ENCODE assay signal across 17 cellular contexts in the genomic region with DNA sequence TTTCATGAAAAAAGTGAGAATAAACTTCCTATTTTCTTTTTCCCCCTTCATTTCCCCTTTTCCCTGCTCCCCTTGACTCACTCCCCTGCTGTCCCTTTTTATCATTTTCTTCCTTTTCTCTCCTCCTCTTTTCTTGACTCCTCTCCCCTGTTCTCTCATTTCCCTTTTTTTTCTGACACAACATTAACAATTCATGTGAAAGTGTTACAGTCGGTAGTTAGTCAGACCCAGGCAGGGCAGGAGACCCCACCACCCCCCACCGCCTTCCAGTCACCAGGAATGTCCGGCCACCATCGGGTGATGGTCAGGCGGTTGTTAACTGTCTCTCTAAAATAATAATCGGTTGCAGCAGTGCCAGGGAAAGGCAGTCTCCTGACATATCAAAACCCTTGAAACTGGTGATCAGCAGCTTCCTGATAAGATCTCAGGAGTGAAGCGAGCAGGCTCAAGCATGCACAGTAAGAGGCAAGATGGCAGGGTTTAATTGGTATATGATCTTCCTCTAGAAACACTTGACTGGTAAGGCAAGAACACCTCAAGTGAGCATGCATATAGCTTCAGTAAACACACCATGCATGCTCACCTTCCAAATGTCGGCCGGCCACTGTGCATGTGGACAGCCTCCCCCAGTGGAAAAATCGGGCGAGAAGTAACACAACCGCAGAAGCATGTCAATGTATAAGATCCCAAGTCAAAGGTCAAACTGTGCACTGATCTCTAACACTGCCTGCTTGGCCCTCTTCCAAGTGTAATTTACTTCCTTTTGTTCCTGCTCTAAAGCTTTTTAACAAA.
A peak's percentile ranks its signal among the peaks of the same experiment; 100 is the strongest.
DNase-seq lines count a peak whose midpoint lies in the region; FAIRE-seq and TF ChIP-seq lines count a peak whose summit lies in the region.
"Had no signal": no experiment of that assay in that cellular context is flagged by ENCODE, and none has a peak within 500 bp of the region (broad histone marks: within the 10 kb centered on the region; RNA-seq: fewer than 3 reads in every experiment).

No MANE protein-coding gene starts in this region.

- no peaks in the 10 kb centered on the region for H3K36me3 Mint-ChIP-seq in astrocyte (ENCODE audit: low read depth, unreplicated experiment)

- H3K27me3 ChIP-seq in HUES64 (ENCODE audit: insufficient read depth, low read length), result no peaks in the 10 kb centered on the region
- H3K27me3 ChIP-seq in astrocyte (ENCODE audit: insufficient read depth, low read length), result no peaks in the 10 kb centered on the region
- H3K27me3 ChIP-seq in neuron (ENCODE audit: insufficient read depth, low read length), result no peaks in the 10 kb centered on the region
- H3K27me3 ChIP-seq in dorsolateral prefrontal cortex, result peaks cover 0 to 4% (median 0%) of the 10 kb centered on the region in 45 donors
- H3K27me3 ChIP-seq: body of pancreas had no signal

- no peaks in the 10 kb centered on the region for H3K9me3 Mint-ChIP-seq in astrocyte (ENCODE audit: unreplicated experiment)
- H3K9me3 Mint-ChIP-seq: activated T-helper 2 cell treated with anti-CD3 and anti-CD28 coated beads, Interferon-gamma antibody, Interleukin-2, Interleukin-4, amounts not matched to agents 10 μg/mL and 5 μg/mL and 100 μg/mL, durations not matched to agents 14 hours and 24 hours and 36 hours; CD4-positive, alpha-beta T cell; nephron progenitor cell had no signal

- H3K27ac Mint-ChIP-seq in astrocyte (ENCODE audit: unreplicated experiment), result no peak overlapping the region
- H3K27ac Mint-ChIP-seq: activated T-helper 2 cell treated with anti-CD3 and anti-CD28 coated beads, Interferon-gamma antibody, Interleukin-2, Interleukin-4, amounts not matched to agents 10 μg/mL and 5 μg/mL and 100 μg/mL, durations not matched to agents 14 hours and 24 hours and 36 hours; CD4-positive, alpha-beta T cell; nephron progenitor cell had no signal

- TF ChIP-seq CTCF in astrocyte (IDR thresholded peaks at IDR 0.05; ENCODE audit: insufficient read depth, low read depth, low read length) (no peak), dorsolateral prefrontal cortex (IDR thresholded peaks at IDR 0.05 in 54 of 56, conservative IDR thresholded peaks at IDR 0.05 in 2 of 56; ENCODE audit: low read depth in 1 of 56, partially characterized antibody in 56 of 56) (no peak)

- H3K4me2 ChIP-seq in astrocyte (ENCODE audit: low read length), result peak overlapping the region; percentile 43

- H3K4me1 ChIP-seq in HUES64 (ENCODE audit: insufficient read depth, low read length) (peaks cover 51% of the 10 kb centered on the region), astrocyte (ENCODE audit: insufficient read depth, low read length) (peaks cover 5% of the 10 kb centered on the region), neuron (ENCODE audit: insufficient read depth, low read length) (peaks cover 27% of the 10 kb centered on the region)
- H3K4me1 ChIP-seq: heart left ventricle, left ventricle myocardium inferior had no signal

- DNase-seq in NCI-H2171 treated with DMSO at 0.1 percent for 48 hours (lab: John Stamatoyannopoulos, UW) (peak; percentile 93), astrocyte (ENCODE audit: low read depth) (no peak), caudate nucleus (lab: John Stamatoyannopoulos, UW) (no peak), glomerular visceral epithelial cell (ENCODE audit: extremely low spot score) (no peak), HuH-7.5 (ENCODE audit: low spot score) (no peak), dorsolateral prefrontal cortex (no peak)
- DNase-seq: activated CD4-positive, alpha-beta T cell treated with anti-CD3 and anti-CD28 coated beads, Interleukin-2, amount 50 U/mL, for 48 hours; body of pancreas; CD4-positive, alpha-beta T cell; left ventricle myocardium inferior; nephron progenitor cell had no signal

- H3K36me3 ChIP-seq in HUES64 (ENCODE audit: insufficient read depth, low read length) (no peaks in the 10 kb centered on the region), astrocyte (ENCODE audit: insufficient read depth, low read length) (no peaks in the 10 kb centered on the region), neuron (ENCODE audit: insufficient read depth, low read length) (no peaks in the 10 kb centered on the region)
- H3K36me3 ChIP-seq: heart left ventricle, left ventricle myocardium inferior, thoracic aorta had no signal

- H3K27me3 Mint-ChIP-seq in astrocyte (ENCODE audit: low read depth, unreplicated experiment), result no peaks in the 10 kb centered on the region
- H3K27me3 Mint-ChIP-seq: CD4-positive, alpha-beta T cell had no signal

- H4K20me1 ChIP-seq in astrocyte (ENCODE audit: insufficient read depth, low read length), result no peaks in the 10 kb centered on the region

- no peaks in the 10 kb centered on the region for H3K79me2 ChIP-seq in astrocyte (ENCODE audit: insufficient read depth, low read length)

- H3K27ac ChIP-seq in HUES64 (ENCODE audit: low read depth, low read length) (peak overlapping the region; percentile 9; the same call in 1 of the 2 replicates), astrocyte (ENCODE audit: low read depth, low read length) (no peak overlapping the region), caudate nucleus (ENCODE audit: low read depth, low read length) (no peak overlapping the region), dorsolateral prefrontal cortex (no peak overlapping the region)
- H3K27ac ChIP-seq: body of pancreas, heart left ventricle, left ventricle myocardium inferior, skin epidermis, thoracic aorta had no signal

- H3K4me3 Mint-ChIP-seq in astrocyte (ENCODE audit: unreplicated experiment), result no peak overlapping the region
- H3K4me3 Mint-ChIP-seq: CD4-positive, alpha-beta T cell; nephron progenitor cell had no signal

- H3K4me1 Mint-ChIP-seq in astrocyte (ENCODE audit: low read depth, unreplicated experiment), result no peaks in the 10 kb centered on the region

- WGBS in HUES64, result 69% methylated on average over 12 of the region's 12 CpGs

- H3K9me3 ChIP-seq in HUES64 (ENCODE audit: insufficient read depth, low read depth, low read length), result no peaks in the 10 kb centered on the region
- no peaks in the 10 kb centered on the region for H3K9me3 ChIP-seq in astrocyte (ENCODE audit: insufficient read depth, low read depth, low read length)
- H3K9me3 ChIP-seq in neuron (ENCODE audit: low read length), result no peaks in the 10 kb centered on the region
- H3K9me3 ChIP-seq: body of pancreas, heart left ventricle, left ventricle myocardium inferior, thoracic aorta had no signal

- peak overlapping the region; percentile 14 for H2AFZ ChIP-seq in astrocyte (ENCODE audit: low read depth, low read length)
- H2AFZ ChIP-seq in neuron (ENCODE audit: low read depth, low read length), result peak overlapping the region; percentile 20

- H3K9ac ChIP-seq in HUES64 (ENCODE audit: low read depth, low read length) (no peak overlapping the region), astrocyte (ENCODE audit: low read length) (no peak overlapping the region)

- intact Hi-C loops in dorsolateral prefrontal cortex (cut with DNase I), result loop anchor here in 1 of 2 donors (5.0 kb wide), 1 partner anchor 35 kb away; no protein-coding TSS in a partner anchor

- FAIRE-seq in astrocyte (lab: Jason Lieb, UNC), result no peak

- H3K4me3 ChIP-seq in HUES64 (ENCODE audit: low read length) (no peak overlapping the region), astrocyte (ENCODE audit: insufficient read depth, low read depth, low read length) (no peak overlapping the region), neuron (ENCODE audit: low read length) (peak overlapping the region; percentile 30), dorsolateral prefrontal cortex (no peak overlapping the region)
- H3K4me3 ChIP-seq: body of pancreas, heart left ventricle, left ventricle myocardium inferior, skin epidermis, thoracic aorta had no signal
